In the genomic region with DNA sequence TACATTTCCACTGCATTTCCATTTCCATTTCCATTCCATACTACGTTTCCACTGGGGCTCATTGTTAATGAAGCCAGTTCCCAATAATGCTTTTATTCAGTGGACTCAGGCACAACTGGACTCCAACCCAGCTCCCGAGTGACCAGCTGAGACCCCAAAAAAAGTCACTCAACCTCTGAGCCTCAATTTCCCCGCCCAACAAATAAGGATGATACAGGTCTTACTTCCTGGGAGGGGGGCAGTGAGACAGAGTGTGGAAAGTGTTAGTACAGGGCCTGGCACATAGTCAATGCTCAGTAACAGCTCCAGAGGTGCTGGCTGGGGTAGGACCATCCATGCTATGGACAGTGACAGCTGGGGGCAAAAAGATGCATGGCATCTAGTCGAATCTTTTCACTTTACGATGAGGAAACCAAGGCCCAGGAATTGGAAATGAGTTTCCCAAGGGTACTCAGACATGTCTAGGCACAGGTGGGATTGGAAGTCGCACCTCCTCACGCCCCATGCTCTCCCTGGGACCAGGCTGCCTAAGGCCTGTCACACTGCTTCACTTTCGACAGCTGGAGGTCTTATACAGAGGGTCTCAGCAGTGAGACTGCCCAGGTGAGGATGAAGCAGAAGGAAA, we compare ENCODE assay signal across 23 cellular contexts.
A peak's percentile ranks its signal among the peaks of the same experiment; 100 is the strongest.
DNase-seq lines count a peak whose midpoint lies in the region; ATAC-seq and TF ChIP-seq lines count a peak whose summit lies in the region.
"Had no signal": no experiment of that assay in that cellular context is flagged by ENCODE, and none has a peak within 500 bp of the region (broad histone marks: within the 10 kb centered on the region; RNA-seq: fewer than 3 reads in every experiment).

No MANE protein-coding gene starts in this region.

- intact Hi-C loops in MCF 10A (cut with micrococcal nuclease) (no loop called here), mammary epithelial cell (cut with micrococcal nuclease) (no loop called here)

- peak overlapping the region; percentile 9 for H3K18ac ChIP-seq in neuronal stem cell (ENCODE audit: low read length)

- H3K36me3 ChIP-seq in mammary epithelial cell (ENCODE audit: insufficient read depth, low read length) (no peaks in the 10 kb centered on the region), endodermal cell (ENCODE audit: control insufficient read depth, insufficient read depth, low read length) (no peaks in the 10 kb centered on the region), neuronal stem cell (replicated peaks in 1 of 2; ENCODE audit: control insufficient read depth in 2 of 2, insufficient read depth in 2 of 2, low read length in 2 of 2) (no peaks in the 10 kb centered on the region)
- H3K36me3 ChIP-seq: BE2C, SJCRH30 had no signal

- H3K4me1 Mint-ChIP-seq in MCF 10A (ENCODE audit: insufficient read depth, unreplicated experiment) (peaks cover 38% of the 10 kb centered on the region), endodermal cell (peaks cover 6% of the 10 kb centered on the region), mesothelial cell of epicardium (peaks cover 32% of the 10 kb centered on the region)

- H3K27me3 Mint-ChIP-seq in MCF 10A (ENCODE audit: insufficient read depth, unreplicated experiment) (no peaks in the 10 kb centered on the region), endodermal cell (ENCODE audit: insufficient read depth) (peaks cover 9% of the 10 kb centered on the region), mesothelial cell of epicardium (ENCODE audit: low read depth) (no peaks in the 10 kb centered on the region)
- H3K27me3 Mint-ChIP-seq: CD4-positive, CD25-positive, alpha-beta regulatory T cell had no signal

- H4K8ac ChIP-seq in neuronal stem cell (ENCODE audit: low read depth, low read length) = no peak overlapping the region

- H2BK15ac ChIP-seq in neuronal stem cell (ENCODE audit: low read length) = no peak overlapping the region

- no TSS peak for BruUV-seq in MCF 10A (replicated peaks; lab: Mats Ljungman, UMichigan)
- no TSS peak for BruUV-seq in mammary epithelial cell (replicated peaks; lab: Mats Ljungman, UMichigan)

- no peak overlapping the region for H2AK5ac ChIP-seq in neuronal stem cell (ENCODE audit: low read depth, low read length)

- no peak overlapping the region for H3K4me2 ChIP-seq in mammary epithelial cell (ENCODE audit: insufficient read depth, low read depth, low read length)
- no peak overlapping the region for H3K4me2 ChIP-seq in neuronal stem cell (ENCODE audit: insufficient read depth, low read length, poor library complexity, severe bottlenecking)

- H3K36me3 Mint-ChIP-seq in MCF 10A (ENCODE audit: insufficient read depth, unreplicated experiment) = peaks cover 4% of the 10 kb centered on the region
- no peaks in the 10 kb centered on the region for H3K36me3 Mint-ChIP-seq in endodermal cell (ENCODE audit: low read depth)
- H3K36me3 Mint-ChIP-seq in mesothelial cell of epicardium = no peaks in the 10 kb centered on the region
- H3K36me3 Mint-ChIP-seq: CD4-positive, CD25-positive, alpha-beta regulatory T cell had no signal

- H3K4me3 Mint-ChIP-seq in MCF 10A (ENCODE audit: unreplicated experiment) (no peak overlapping the region), endodermal cell (no peak overlapping the region), mesothelial cell of epicardium (no peak overlapping the region)
- H3K4me3 Mint-ChIP-seq: CD4-positive, CD25-positive, alpha-beta regulatory T cell had no signal

- H2BK5ac ChIP-seq in neuronal stem cell (ENCODE audit: low read length) = no peak overlapping the region

- H2AFZ ChIP-seq in mammary epithelial cell (ENCODE audit: low read depth, low read length) = no peak overlapping the region
- H2AFZ ChIP-seq in neuronal stem cell (ENCODE audit: low read length) = no peak overlapping the region
- H2AFZ ChIP-seq: GM23248 had no signal

- H3K4ac ChIP-seq in neuronal stem cell (ENCODE audit: low read length) = no peak overlapping the region

- POLR2A ChIA-PET in MCF 10A (lab: Yijun Ruan, JAX) = interaction anchor here (1.4 to 4.0 kb wide), 3 partner anchors 10 to 32 kb away, joined by 6 to 34 read pairs (median 26); no protein-coding TSS in a partner anchor

- no peaks in the 10 kb centered on the region for H3K9me3 ChIP-seq in mammary epithelial cell (replicated peaks; ENCODE audit: insufficient read depth, low read length)
- no peaks in the 10 kb centered on the region for H3K9me3 ChIP-seq in endodermal cell (ENCODE audit: control insufficient read depth, low read length)
- peaks cover 0 to 2% of the 10 kb centered on the region in 2 donors for H3K9me3 ChIP-seq in neuronal stem cell (replicated peaks in 1 of 2; ENCODE audit: control insufficient read depth in 2 of 2, insufficient read depth in 1 of 2, low read depth in 1 of 2, low read length in 2 of 2)
- H3K9me3 ChIP-seq: BE2C, SJCRH30 had no signal

- no peak overlapping the region for H3K23ac ChIP-seq in neuronal stem cell (ENCODE audit: low read depth, low read length, poor library complexity)

- H4K91ac ChIP-seq in neuronal stem cell (ENCODE audit: low read depth, low read length, poor library complexity) = no peak overlapping the region

- CTCF ChIA-PET in MCF 10A (lab: Yijun Ruan, JAX) (interaction anchor here (1.2 kb wide), 2 partner anchors 19 to 41 kb away, joined by 3 to 4 read pairs; no protein-coding TSS in a partner anchor), mammary epithelial cell (lab: Charles Lee; ENCODE audit: low non-redundant PET) (no interaction called here)

- peak overlapping the region; percentile 99 for H3K27ac Mint-ChIP-seq in MCF 10A (ENCODE audit: low read depth, unreplicated experiment)
- H3K27ac Mint-ChIP-seq in endodermal cell = no peak overlapping the region
- no peak overlapping the region for H3K27ac Mint-ChIP-seq in mesothelial cell of epicardium

- peaks cover 32% of the 10 kb centered on the region for H3K4me1 ChIP-seq in mammary epithelial cell (ENCODE audit: insufficient read depth, low read length)
- no peaks in the 10 kb centered on the region for H3K4me1 ChIP-seq in endodermal cell (ENCODE audit: control insufficient read depth, insufficient read depth, low read length)
- H3K4me1 ChIP-seq in neuronal stem cell (ENCODE audit: control insufficient read depth in 2 of 2, insufficient read depth in 1 of 2, low read depth in 1 of 2, low read length in 2 of 2) = peaks cover 2 to 13% of the 10 kb centered on the region in 2 donors
- H3K4me1 ChIP-seq: BE2C, SJCRH30 had no signal

- no peaks in the 10 kb centered on the region for H4K20me1 ChIP-seq in mammary epithelial cell (ENCODE audit: insufficient read depth, low read length)

- no peak for ATAC-seq in GM18868 (IDR thresholded peaks at IDR 0.05; ENCODE audit: unreplicated experiment)
- ATAC-seq: HCT116 had no signal

- H3K27me3 ChIP-seq in mammary epithelial cell (ENCODE audit: insufficient read depth, low read length) (no peaks in the 10 kb centered on the region), endodermal cell (ENCODE audit: control insufficient read depth, insufficient read depth, low read length, poor library complexity, severe bottlenecking) (peaks cover 10% of the 10 kb centered on the region), neuronal stem cell (ENCODE audit: control insufficient read depth in 3 of 3, insufficient read depth in 3 of 3, low read depth in 1 of 3, low read length in 3 of 3) (peaks cover 0 to 5% (median 0%) of the 10 kb centered on the region in 3 experiments)
- H3K27me3 ChIP-seq: BE2C, SJCRH30 had no signal

- in situ Hi-C loops in mammary epithelial cell (cut with MboI; ENCODE audit: low sequenced_read_pairs in 2 of 2) = no loop called here

- H3K79me1 ChIP-seq in neuronal stem cell (ENCODE audit: low read depth, low read length) = no peaks in the 10 kb centered on the region

- H3K27ac ChIP-seq in mammary epithelial cell (ENCODE audit: insufficient read depth, low read depth, low read length) (no peak overlapping the region), endodermal cell (ENCODE audit: low read depth, low read length) (no peak overlapping the region), neuronal stem cell (replicated peaks; ENCODE audit: low read length) (no peak overlapping the region)
- H3K27ac ChIP-seq: GM23248, SJCRH30 had no signal

- H3K9me3 Mint-ChIP-seq in MCF 10A (ENCODE audit: unreplicated experiment) (no peaks in the 10 kb centered on the region), endodermal cell (no peaks in the 10 kb centered on the region), mesothelial cell of epicardium (no peaks in the 10 kb centered on the region)
- H3K9me3 Mint-ChIP-seq: CD4-positive, CD25-positive, alpha-beta regulatory T cell had no signal

- H3K9ac ChIP-seq in mammary epithelial cell (ENCODE audit: insufficient read depth, low read length) (no peak overlapping the region), endodermal cell (ENCODE audit: extremely low read depth, low read length, poor library complexity, severe bottlenecking) (no peak overlapping the region), neuronal stem cell (ENCODE audit: low read depth, low read length, poor library complexity) (no peak overlapping the region)
- H3K9ac ChIP-seq: GM23248 had no signal

- no peaks in the 10 kb centered on the region for H3K79me2 ChIP-seq in mammary epithelial cell (ENCODE audit: insufficient read depth, low read length)

- no peak for DNase-seq in MCF 10A (ENCODE audit: unreplicated experiment)
- no peak for DNase-seq in mammary epithelial cell
- DNase-seq in endodermal cell = peak; percentile 29
- DNase-seq in neuronal stem cell (ENCODE audit: low spot score) = no peak
- DNase-seq in inferior parietal cortex (ENCODE audit: extremely low spot score) = no peak
- no peak for DNase-seq in NCI-H226
- no peak for DNase-seq in mesothelial cell of epicardium (ENCODE audit: low spot score in 2 of 2, unreplicated experiment in 2 of 2)
- DNase-seq: 8988T; BE2C; CD4-positive, CD25-positive, alpha-beta regulatory T cell; COR-L47; DMS153; GDM1; GM23248; NCI-H1105 treated with DMSO at 0.1 percent for 48 hours; NCI-H1694; NCI-H2107; NCI-H2227 treated with DMSO at 0.1 percent for 48 hours; NCI-H524; NCI-H82; SJCRH30 had no signal

- no peak for TF ChIP-seq CTCF in MCF 10A (IDR thresholded peaks at IDR 0.05; ENCODE audit: unreplicated experiment)
- no peak for TF ChIP-seq CTCF in mammary epithelial cell (conservative IDR thresholded peaks at IDR 0.05 in 1 of 2, IDR thresholded peaks at IDR 0.05 in 1 of 2; ENCODE audit: extremely low read depth in 1 of 2, insufficient read depth in 1 of 2, low read depth in 1 of 2, low read length in 2 of 2)
- TF ChIP-seq CTCF in endodermal cell (conservative IDR thresholded peaks at IDR 0.05) = no peak
- TF ChIP-seq CTCF in mesothelial cell of epicardium (IDR thresholded peaks at IDR 0.05; ENCODE audit: unreplicated experiment) = no peak

- no peak overlapping the region for H3K4me3 ChIP-seq in mammary epithelial cell (replicated peaks in 1 of 3; ENCODE audit: insufficient read depth in 1 of 3, low read depth in 2 of 3, low read length in 3 of 3)
- no peak overlapping the region for H3K4me3 ChIP-seq in endodermal cell (ENCODE audit: low read length)
- peak overlapping the region in 1 of 2 donors; percentile 47 for H3K4me3 ChIP-seq in neuronal stem cell (ENCODE audit: low read length in 2 of 2)
- H3K4me3 ChIP-seq: GM23248, SJCRH30 had no signal

- no peak overlapping the region for H2BK120ac ChIP-seq in neuronal stem cell (ENCODE audit: low read depth, low read length)

- dilution Hi-C loops in mammary epithelial cell (cut with HindIII; ENCODE audit: low sequenced_read_pairs) = loop anchor here (5.0 kb wide), 1 partner anchor 35 kb away; no protein-coding TSS in a partner anchor

- no peak overlapping the region for H3K14ac ChIP-seq in neuronal stem cell (ENCODE audit: low read length)

- H2BK12ac ChIP-seq in neuronal stem cell (ENCODE audit: low read length) = no peak overlapping the region

- WGBS in mammary epithelial cell (ENCODE audit: low coverage, missing lambda C conversion rate) = 92% methylated on average over 6 of the region's 8 CpGs
- 94% methylated on average over 7 to 8 of the region's 8 CpGs for WGBS in endodermal cell (ENCODE audit: insufficient coverage in 1 of 2, insufficient read length in 1 of 2), 2 experiments
- no CpG with 5 or more reads among the region's 8 CpGs for WGBS in neuronal stem cell (ENCODE audit: extremely low coverage in 2 of 2, insufficient read length in 2 of 2, insufficient replicate concordance in 1 of 2), 2 donors
